Comparison of ENCODE assay signal across 27 cellular contexts in the genomic region with DNA sequence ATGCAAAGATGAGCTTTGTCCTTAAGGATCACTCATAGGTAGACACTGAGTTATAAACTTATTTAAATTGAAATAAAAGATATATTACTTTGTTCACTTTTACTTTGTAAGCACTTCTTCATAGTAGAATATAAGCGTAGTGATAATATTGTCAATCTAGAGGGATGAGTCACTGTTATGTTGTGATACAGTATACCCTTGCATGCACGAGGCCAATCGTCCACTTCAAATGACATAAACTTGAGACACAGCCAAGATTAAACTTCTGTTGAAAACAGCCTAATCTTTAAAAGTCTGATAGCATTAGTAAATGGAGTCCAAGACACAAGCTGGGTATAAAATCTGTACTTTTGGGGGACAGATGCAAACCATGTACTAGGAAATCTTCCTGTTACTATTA.
A peak's percentile ranks its signal among the peaks of the same experiment; 100 is the strongest.
DNase-seq lines count a peak whose midpoint lies in the region; FAIRE-seq and TF ChIP-seq lines count a peak whose summit lies in the region.
"Had no signal": no experiment of that assay in that cellular context is flagged by ENCODE, and none has a peak within 500 bp of the region (broad histone marks: within the 10 kb centered on the region; RNA-seq: fewer than 3 reads in every experiment).

No MANE protein-coding gene starts in this region.

- no peaks in the 10 kb centered on the region for H3K36me3 ChIP-seq in bronchial epithelial cell (ENCODE audit: control insufficient read depth, insufficient read depth, low read length)
- H3K36me3 ChIP-seq: left lung, transverse colon had no signal

- DNase-seq in AG04450 (ENCODE audit: low read depth, low spot score) (peak; percentile 6), HEK293T (ENCODE audit: extremely low spot score) (no peak), bronchial epithelial cell (ENCODE audit: low read depth) (peak; percentile 15), lung microvascular endothelial cell (ENCODE audit: low read depth in 2 of 2) (peak; percentile 5 to 51), NCI-H2029 (lab: John Stamatoyannopoulos, UW) (no peak), NCI-H748 (lab: John Stamatoyannopoulos, UW; ENCODE audit: unreplicated experiment) (no peak), NCI-H526 (lab: John Stamatoyannopoulos, UW) (no peak)
- DNase-seq: activated CD4-positive, alpha-beta T cell treated with anti-CD3 and anti-CD28 coated beads, Interleukin-2, amount 10 ng/mL, durations not matched to agents 7 days and 5 days; activated naive CD4-positive, alpha-beta T cell treated with Interleukin-2 at 50 U/mL for 16 hours; activated T-cell treated with anti-CD3 and anti-CD28 coated beads, Interleukin-2, amount 50 U/mL, for 4 hours; COR-L47; DMS79; effector memory CD8-positive, alpha-beta T cell; GF-D8; left lung; midbrain; naive thymus-derived CD8-positive, alpha-beta T cell; NCI-H2081 treated with DMSO at 0.1 percent for 48 hours; NK-92 treated with Interleukin-12 subunit alpha and Interleukin-12 subunit beta, amount 100 ng/mL, for 24 hours; PC-9; small intestine; stimulated activated CD8-positive, alpha-beta memory T cell treated with anti-CD3 and anti-CD28 coated beads, Interleukin-4, amount 100 ng/mL, for 48 hours; transverse colon had no signal

- H3K27me3 ChIP-seq in AG04450 (ENCODE audit: control insufficient read depth, insufficient read depth, low read length) (no peaks in the 10 kb centered on the region), bronchial epithelial cell (ENCODE audit: control insufficient read depth, insufficient read depth, low read length) (no peaks in the 10 kb centered on the region)
- H3K27me3 ChIP-seq: BLaER1 treated with 17β-estradiol and CSF1 and Interleukin-3, amounts not matched to agents 10 nM and 100 nM; left lung; transverse colon had no signal

- no peak overlapping the region for H3K27ac ChIP-seq in AG04450 (ENCODE audit: low read depth, low read length)
- H3K27ac ChIP-seq: BLaER1 treated with 17β-estradiol and CSF1 and Interleukin-3, amounts not matched to agents 10 nM and 100 nM; coronary artery; left lung; PC-9 had no signal

- CTCF ChIA-PET in AG04450 (lab: Charles Lee) (no interaction called here), HEK293T (lab: Yijun Ruan, JAX) (no interaction called here)

- no peak for TF ChIP-seq CTCF in AG04450 (IDR thresholded peaks at IDR 0.05; ENCODE audit: low read depth, low read length)
- no peak for TF ChIP-seq CTCF in bronchial epithelial cell (IDR thresholded peaks at IDR 0.05; ENCODE audit: insufficient read depth, low read length, severe bottlenecking)

- no peaks in the 10 kb centered on the region; the same call in 1 of the 2 replicates for H3K9me3 ChIP-seq in AG04450 (ENCODE audit: control insufficient read depth, insufficient read depth, low read length)
- H3K9me3 ChIP-seq: left lung, transverse colon had no signal

- H3K4me3 ChIP-seq in AG04450 (ENCODE audit: low read depth, low read length) = no peak overlapping the region
- no peak overlapping the region for H3K4me3 ChIP-seq in bronchial epithelial cell (ENCODE audit: low read depth, low read length)
- H3K4me3 ChIP-seq: BLaER1 treated with 17β-estradiol and CSF1 and Interleukin-3, amounts not matched to agents 10 nM and 100 nM; coronary artery; left lung; PC-9; transverse colon had no signal

- FAIRE-seq in bronchial epithelial cell (lab: Jason Lieb, UNC) = no peak
- FAIRE-seq: H1, islet of Langerhans, small intestine had no signal

- POLR2A ChIA-PET in AG04450 (lab: Yijun Ruan, JAX) (no interaction called here), HEK293T (lab: Yijun Ruan, JAX) (no interaction called here)

TF ChIP-seq in HEK293T, 16 proteins besides CTCF, POLR2A, EP300 and RAD21:
- TF ChIP-seq HDGF (IDR thresholded peaks at IDR 0.05; ENCODE audit: borderline replicate concordance) = no peak
- TF ChIP-seq LEF1 (IDR thresholded peaks at IDR 0.05; ENCODE audit: borderline replicate concordance) = no peak
- no peak for TF ChIP-seq BHLHE40 (IDR thresholded peaks at IDR 0.05; ENCODE audit: borderline replicate concordance)
- TF ChIP-seq, protein P1, sequence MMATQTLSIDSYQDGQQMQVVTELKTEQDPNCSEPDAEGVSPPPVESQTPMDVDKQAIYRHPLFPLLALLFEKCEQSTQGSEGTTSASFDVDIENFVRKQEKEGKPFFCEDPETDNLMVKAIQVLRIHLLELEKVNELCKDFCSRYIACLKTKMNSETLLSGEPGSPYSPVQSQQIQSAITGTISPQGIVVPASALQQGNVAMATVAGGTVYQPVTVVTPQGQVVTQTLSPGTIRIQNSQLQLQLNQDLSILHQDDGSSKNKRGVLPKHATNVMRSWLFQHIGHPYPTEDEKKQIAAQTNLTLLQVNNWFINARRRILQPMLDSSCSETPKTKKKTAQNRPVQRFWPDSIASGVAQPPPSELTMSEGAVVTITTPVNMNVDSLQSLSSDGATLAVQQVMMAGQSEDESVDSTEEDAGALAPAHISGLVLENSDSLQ (IDR thresholded peaks at IDR 0.05) = 0 out of 2 replicates have a peak, but pooled peaks have one; percentile 12
- TF ChIP-seq TARDBP (IDR thresholded peaks at IDR 0.05) = no peak

Comparison
In these comparisons a context has a peak if more than half of its experiments do, and no peak if none do; other contexts are left out.
1. DNase-seq: peak in AG04450 (single experiment), bronchial epithelial cell (single experiment) and lung microvascular endothelial cell (2 of 2); none in HEK293T (single experiment), NCI-H2029 (single experiment), NCI-H748 (single experiment) and NCI-H526 (0 of 2).